20 cellular contexts compared by ENCODE assay signal in genomic region chr11:2919188-2919587, GRCh38. TPM values are rescaled to one million over a fixed set of nuclear protein-coding genes. Genes with fewer than 3 reads are reported as not detected.
A peak's percentile ranks its signal among the peaks of the same experiment; 100 is the strongest.
DNase-seq lines count a peak whose midpoint lies in the region; ATAC-seq, FAIRE-seq and TF ChIP-seq lines count a peak whose summit lies in the region.
"Had no signal": no experiment of that assay in that cellular context is flagged by ENCODE, and none has a peak within 500 bp of the region (broad histone marks: within the 10 kb centered on the region; RNA-seq: fewer than 3 reads in every experiment).

No MANE protein-coding gene starts in this region.

- WGBS in right cardiac atrium: 86% methylated on average over 9 of the region's 9 CpGs
- no CpG with 5 or more reads among the region's 9 CpGs for WGBS in H9 (ENCODE audit: extremely low coverage, insufficient read length, low lambda C conversion rate)
- 52% methylated on average over 7 of the region's 9 CpGs for WGBS in K562 (ENCODE audit: insufficient coverage, low coverage, missing lambda C conversion rate)

- H3K79me1 ChIP-seq in H9 (ENCODE audit: insufficient read depth, low read depth, low read length, poor library complexity, severe bottlenecking): no peaks in the 10 kb centered on the region

- no peak overlapping the region for H3T11ph ChIP-seq in H9 (ENCODE audit: low read length)

- no peaks in the 10 kb centered on the region for H3K36me3 ChIP-seq in K562 (ENCODE audit: control insufficient read depth, insufficient read depth, low read length)
- H3K36me3 ChIP-seq: BE2C, HAP-1 had no signal

- no peak overlapping the region for H3K4me3 Mint-ChIP-seq in H9
- H3K4me3 Mint-ChIP-seq: CD4-positive, alpha-beta memory T cell; IgD-negative memory B cell had no signal

- no peak overlapping the region for H2BK120ac ChIP-seq in H9 (ENCODE audit: low read depth, low read length, poor library complexity, severe bottlenecking)

- in situ Hi-C loops in K562 (cut with MboI): no loop called here

- H3K27me3 ChIP-seq in right cardiac atrium (ENCODE audit: control insufficient read depth, insufficient read depth) (no peaks in the 10 kb centered on the region), H9 (ENCODE audit: insufficient read depth, low read length) (no peaks in the 10 kb centered on the region), K562 (ENCODE audit: control insufficient read depth in 2 of 2, insufficient read depth in 2 of 2, low read length in 2 of 2) (no peaks in the 10 kb centered on the region)
- H3K27me3 ChIP-seq: BE2C had no signal

- H2AK5ac ChIP-seq in H9 (ENCODE audit: insufficient read length, low read length): no peak overlapping the region

- H3K23ac ChIP-seq in H9 (ENCODE audit: insufficient read length, low read depth, low read length): no peak overlapping the region

- no peak for TF ChIP-seq EP300 in K562 (IDR thresholded peaks at IDR 0.05; ENCODE audit: low read length)

- no peak overlapping the region for H2BK20ac ChIP-seq in H9 (ENCODE audit: low read depth, low read length, poor library complexity, severe bottlenecking)

- H2BK15ac ChIP-seq in H9 (ENCODE audit: low read depth, low read length): no peak overlapping the region

- H3K9me3 Mint-ChIP-seq in H9: no peaks in the 10 kb centered on the region
- H3K9me3 Mint-ChIP-seq: CD14-positive monocyte; CD4-positive, alpha-beta memory T cell; IgD-negative memory B cell had no signal

- TF ChIP-seq RAD21 in K562 (CRISPR knock-in tag; conservative IDR thresholded peaks at IDR 0.05 in 1 of 2, IDR thresholded peaks at IDR 0.05 in 1 of 2): no peak

- ATAC-seq in right cardiac atrium (no peak), left cardiac atrium (no peak), K562 (no peak), GM18873 (IDR thresholded peaks at IDR 0.05; ENCODE audit: low FRiP score, unreplicated experiment) (no peak)

- no peak overlapping the region for H3K4me3 ChIP-seq in right cardiac atrium (ENCODE audit: low read length)
- no peak overlapping the region for H3K4me3 ChIP-seq in K562
- H3K4me3 ChIP-seq: HAP-1 had no signal

- peak overlapping the region; percentile 31; the same call in 1 of the 2 replicates for H3K4ac ChIP-seq in H9 (ENCODE audit: low read depth, low read length)

- H3K14ac ChIP-seq in H9 (ENCODE audit: insufficient read depth, low read length): no peak overlapping the region

- no peak overlapping the region for H2BK12ac ChIP-seq in H9 (ENCODE audit: insufficient read length, low read depth, low read length)

- no peak overlapping the region for H3K56ac ChIP-seq in H9 (ENCODE audit: insufficient read length, low read depth, low read length)

- no peaks in the 10 kb centered on the region; a peak in 1 of 7 replicates for H3K36me3 Mint-ChIP-seq in H9 (ENCODE audit: insufficient read depth in 1 of 3, low read depth in 3 of 3)
- H3K36me3 Mint-ChIP-seq: CD4-positive, alpha-beta memory T cell; IgD-negative memory B cell had no signal

- H3K9me1 ChIP-seq in K562 (ENCODE audit: control insufficient read depth, insufficient read depth, low read length): no peaks in the 10 kb centered on the region

- POLR2A ChIA-PET in K562 (lab: Yijun Ruan, JAX): interaction anchor here (0.6 kb wide), 1 partner anchor 20 kb away, joined by 3 read pairs; no protein-coding TSS in a partner anchor

- no peaks in the 10 kb centered on the region; the same call in 1 of the 2 replicates for H3K27me3 Mint-ChIP-seq in H9 (ENCODE audit: low read depth)
- H3K27me3 Mint-ChIP-seq: CD4-positive, alpha-beta memory T cell; IgD-negative memory B cell had no signal

- no TSS peak for BruUV-seq in K562 (replicated peaks; lab: Mats Ljungman, UMichigan)

- H3K9ac ChIP-seq in H9 (ENCODE audit: extremely low read depth, insufficient read length, low read length) (no peak overlapping the region), K562 (ENCODE audit: insufficient read depth in 1 of 2, low read depth in 2 of 2, low read length in 2 of 2) (peak overlapping the region in 1 of 2 experiments; percentile 68; a peak in 1 of 4 replicates)

- no peaks in the 10 kb centered on the region for H3K9me3 ChIP-seq in right cardiac atrium (ENCODE audit: control insufficient read depth, low read length)
- H3K9me3 ChIP-seq in H9 (ENCODE audit: control insufficient read depth, low read depth, low read length): no peaks in the 10 kb centered on the region
- H3K9me3 ChIP-seq in K562 (replicated peaks; ENCODE audit: control insufficient read depth, insufficient read depth, low read depth, low read length): no peaks in the 10 kb centered on the region
- H3K9me3 ChIP-seq: BE2C, HAP-1 had no signal

- TF ChIP-seq CTCF in H9 (conservative IDR thresholded peaks at IDR 0.05) (no peak), K562 (IDR thresholded peaks at IDR 0.05 in 2 of 3, conservative IDR thresholded peaks at IDR 0.05 in 1 of 3; ENCODE audit: insufficient read depth in 2 of 3, low read depth in 1 of 3, low read length in 3 of 3) (no peak)

- no peak overlapping the region for H4K8ac ChIP-seq in H9 (replicated peaks; ENCODE audit: insufficient read length, low read depth, low read length)

- H3K18ac ChIP-seq in H9 (ENCODE audit: insufficient read length, low read depth, low read length): no peak overlapping the region

- no peaks in the 10 kb centered on the region for H3K4me1 Mint-ChIP-seq in H9

- FAIRE-seq in K562 (lab: Jason Lieb, UNC): no peak
- FAIRE-seq: A204.1, H1, HTR-8/SVneo had no signal

- intact Hi-C loops in right cardiac atrium (cut with DNase I) (no loop called here), left cardiac atrium (cut with DNase I) (no loop called here), K562 (cut with micrococcal nuclease) (no loop called here)

- H4K20me1 ChIP-seq in H9 (ENCODE audit: control insufficient read depth, insufficient read depth, insufficient read length) (no peaks in the 10 kb centered on the region), K562 (replicated peaks; ENCODE audit: control insufficient read depth, insufficient read depth, low read length) (no peaks in the 10 kb centered on the region)

- H3K27ac ChIP-seq in right cardiac atrium (ENCODE audit: low read length): no peak overlapping the region
- no peak overlapping the region for H3K27ac ChIP-seq in H9 (ENCODE audit: insufficient read length, low read depth, low read length)
- H3K27ac ChIP-seq in K562 (ENCODE audit: extremely low read depth, low read depth, low read length): no peak overlapping the region

- no peak overlapping the region for H4K5ac ChIP-seq in H9 (ENCODE audit: insufficient read length, low read depth, low read length)

- DNase-seq in right cardiac atrium: peak in 2 of 3 donors; percentile 45 to 59
- DNase-seq in left cardiac atrium: no peak
- DNase-seq in H9: no peak
- DNase-seq in K562 (ENCODE audit: extremely low read depth in 1 of 4, low spot score in 3 of 4): no peak
- no peak for DNase-seq in stimulated activated CD4-positive, alpha-beta T cell treated with anti-CD3 and anti-CD28 coated beads, Interleukin-4, amount 100 ng/mL, for 1 hour
- DNase-seq in NCI-H82 (lab: John Stamatoyannopoulos, UW): no peak
- DNase-seq: ACHN; BE2C; CD4-positive, alpha-beta memory T cell; DMS153; DMS79 treated with DMSO at 0.1 percent for 48 hours; GF-D8; KG1 had no signal

- no peak overlapping the region for H3K4me2 ChIP-seq in H9 (ENCODE audit: insufficient read depth, insufficient read length, low read length)
- H3K4me2 ChIP-seq in K562 (ENCODE audit: insufficient read depth, low read length): no peak overlapping the region

- H3K27ac Mint-ChIP-seq in H9: no peak overlapping the region

- H2AFZ ChIP-seq in H9 (ENCODE audit: low read length): no peak overlapping the region
- no peak overlapping the region for H2AFZ ChIP-seq in K562 (ENCODE audit: low read depth, low read length)

- H2BK5ac ChIP-seq in H9 (ENCODE audit: insufficient read length, low read length): no peak overlapping the region

- H3K79me2 ChIP-seq in H9 (ENCODE audit: insufficient read depth, low read length) (no peaks in the 10 kb centered on the region), K562 (ENCODE audit: control insufficient read depth, insufficient read depth, low read length) (no peaks in the 10 kb centered on the region)

- H4K91ac ChIP-seq in H9 (ENCODE audit: insufficient read length, low read depth, low read length): no peak overlapping the region

- H3K4me1 ChIP-seq in right cardiac atrium (ENCODE audit: control insufficient read depth, insufficient read depth, low read length) (no peaks in the 10 kb centered on the region), H9 (ENCODE audit: insufficient read depth, low read length) (no peaks in the 10 kb centered on the region), K562 (replicated peaks in 1 of 2; ENCODE audit: control insufficient read depth in 2 of 2, insufficient read depth in 2 of 2, low read length in 2 of 2) (peaks cover 0 to 69% of the 10 kb centered on the region in 2 experiments; a peak in 2 of 5 replicates)
- H3K4me1 ChIP-seq: HAP-1 had no signal

- no peak for TF ChIP-seq POLR2A in K562 (conservative IDR thresholded peaks at IDR 0.05)

- CTCF ChIA-PET in K562 (lab: Yijun Ruan, JAX; ENCODE audit: low intra/inter-chr PET ratio): no interaction called here

- no peaks in the 10 kb centered on the region for H3K23me2 ChIP-seq in H9 (ENCODE audit: insufficient read length, low read depth, low read length, poor library complexity, severe bottlenecking)

RNA-seq across cellular contexts. Expression of gene PHLDA2, which starts 10.0 kb away (rescaled TPM):
- total RNA-seq in right cardiac atrium: 1 to 10 TPM in 1 of 4 donors, under 1 TPM in 2, not detected in 1; 0.57 to 2.1 (median 0.74) TPM
- polyA plus RNA-seq in right cardiac atrium: 2.0 TPM
- total RNA-seq in left cardiac atrium: 1 to 10 TPM; 2.2 to 3.4 TPM
- total RNA-seq in H9 (2021): 41.5 and 42.8 TPM in 2 replicates
- 3.2 and 7.8 TPM in 2 replicates for total RNA-seq in K562 (2011; cell fraction: chromatin; rRNA removed; ENCODE audit: low replicate concordance)
- total RNA-seq in K562 (2011; cell fraction: nucleolus; rRNA removed): 13.6 and 14.7 TPM in 2 replicates
- 5.4 and 5.7 TPM in 2 replicates for total RNA-seq in K562 (2011; cell fraction: nucleoplasm; rRNA removed)
- total RNA-seq in K562 (2014; rRNA removed): 14.8 and 26.2 TPM in 2 replicates
- total RNA-seq in K562 (2014; rRNA removed; fragmentation: Illumina TruSeq; extraction: Trizol): 0.70 and 0.76 TPM in 2 replicates
- total RNA-seq in K562 (2015; rRNA removed; fragmentation: Illumina TruSeq; extraction: Trizol): 5.7 and 6.3 TPM in 2 replicates
- total RNA-seq in K562 (2021): 42.4 and 43.2 TPM in 2 replicates
- polyA plus RNA-seq in K562 (2011; rRNA removed): 4.7 and 4.9 TPM in 2 replicates
- polyA plus RNA-seq in K562 (2011; cell fraction: cytosol; rRNA removed): 19.3 and 101 TPM in 2 replicates
- polyA plus RNA-seq in K562 (2011; cell fraction: nucleus; rRNA removed): 10.5 and 21.0 TPM in 2 replicates
- 26.8 and 31.0 TPM in 2 replicates for polyA plus RNA-seq in K562 (2012)
- 4.0 and 24.8 TPM in 2 replicates for polyA plus RNA-seq in K562 (2014; fragmentation: Illumina TruSeq; extraction: Trizol)
- under 1 TPM; 0.43 to 0.87 TPM for polyA plus RNA-seq in K562 (2014; fragmentation: Nextera tagmentation; extraction: Ambion mirVana)
- 33.6 and 37.8 TPM in 2 replicates for polyA plus RNA-seq in K562 (2014; rRNA removed)
- polyA minus RNA-seq in K562 (2011; rRNA and poly(A)+ RNA removed): 0.84 and 1.1 TPM in 2 replicates
- polyA minus RNA-seq in K562 (2011; cell fraction: cytosol; rRNA and poly(A)+ RNA removed): 14.8 and 27.2 TPM in 2 replicates
- polyA minus RNA-seq in K562 (2011; cell fraction: nucleus; rRNA and poly(A)+ RNA removed): 11.8 and 14.1 TPM in 2 replicates
- polyA plus RNA-seq: IgD-negative memory B cell had no signal

RNA-seq across cellular contexts. Expression of gene CDKN1C, which starts 33.6 kb away (rescaled TPM):
- total RNA-seq in right cardiac atrium: 10 to 100 TPM; 16.1 to 26.3 (median 21.4) TPM
- polyA plus RNA-seq in right cardiac atrium: 27.6 TPM
- 10 to 100 TPM; 23.3 to 44.2 TPM for total RNA-seq in left cardiac atrium
- total RNA-seq in H9 (2021): 15.4 and 17.8 TPM in 2 replicates
- 7.1 and 13.9 TPM in 2 replicates for total RNA-seq in K562 (2011; cell fraction: chromatin; rRNA removed; ENCODE audit: low replicate concordance)
- 20.5 and 24.5 TPM in 2 replicates for total RNA-seq in K562 (2011; cell fraction: nucleolus; rRNA removed)
- 10.9 and 11.1 TPM in 2 replicates for total RNA-seq in K562 (2011; cell fraction: nucleoplasm; rRNA removed)
- total RNA-seq in K562 (2014; rRNA removed): 19.2 and 23.5 TPM in 2 replicates
- total RNA-seq in K562 (2014; rRNA removed; fragmentation: Illumina TruSeq; extraction: Trizol): 3.5 and 4.0 TPM in 2 replicates
- 2.8 and 3.5 TPM in 2 replicates for total RNA-seq in K562 (2015; rRNA removed; fragmentation: Illumina TruSeq; extraction: Trizol)
- 21.1 and 21.9 TPM in 2 replicates for total RNA-seq in K562 (2021)
- 9.2 and 17.4 TPM in 2 replicates for polyA plus RNA-seq in K562 (2011; rRNA removed)
- 12.9 and 29.1 TPM in 2 replicates for polyA plus RNA-seq in K562 (2011; cell fraction: cytosol; rRNA removed)
- polyA plus RNA-seq in K562 (2011; cell fraction: nucleus; rRNA removed): 25.4 and 25.7 TPM in 2 replicates
- polyA plus RNA-seq in K562 (2012): 10.9 and 13.2 TPM in 2 replicates
- 3.9 and 5.2 TPM in 2 replicates for polyA plus RNA-seq in K562 (2014; fragmentation: Illumina TruSeq; extraction: Trizol)
- 10 to 100 TPM in 1 of 2 experiments, 1 to 10 TPM in 1; 9.3 to 18.7 TPM for polyA plus RNA-seq in K562 (2014; fragmentation: Nextera tagmentation; extraction: Ambion mirVana)
- polyA plus RNA-seq in K562 (2014; rRNA removed): 11.0 and 13.0 TPM in 2 replicates
- 4.8 and 6.4 TPM in 2 replicates for polyA minus RNA-seq in K562 (2011; rRNA and poly(A)+ RNA removed)
- polyA minus RNA-seq in K562 (2011; cell fraction: cytosol; rRNA and poly(A)+ RNA removed): 11.8 and 22.5 TPM in 2 replicates
- polyA minus RNA-seq in K562 (2011; cell fraction: nucleus; rRNA and poly(A)+ RNA removed): 7.5 and 8.9 TPM in 2 replicates
- polyA plus RNA-seq: IgD-negative memory B cell had no signal

Comparison
In these comparisons a context has a peak if more than half of its experiments do, and no peak if none do; other contexts are left out.
1. DNase-seq: peak in right cardiac atrium (2 of 3); none in left cardiac atrium (single experiment), H9 (single experiment), K562 (0 of 4), stimulated activated CD4-positive, alpha-beta T cell treated with anti-CD3 and anti-CD28 coated beads, Interleukin-4, amount 100 ng/mL, for 1 hour (single experiment) and NCI-H82 (single experiment).